1 cellular context compared by ENCODE assay signal in the genomic region with DNA sequence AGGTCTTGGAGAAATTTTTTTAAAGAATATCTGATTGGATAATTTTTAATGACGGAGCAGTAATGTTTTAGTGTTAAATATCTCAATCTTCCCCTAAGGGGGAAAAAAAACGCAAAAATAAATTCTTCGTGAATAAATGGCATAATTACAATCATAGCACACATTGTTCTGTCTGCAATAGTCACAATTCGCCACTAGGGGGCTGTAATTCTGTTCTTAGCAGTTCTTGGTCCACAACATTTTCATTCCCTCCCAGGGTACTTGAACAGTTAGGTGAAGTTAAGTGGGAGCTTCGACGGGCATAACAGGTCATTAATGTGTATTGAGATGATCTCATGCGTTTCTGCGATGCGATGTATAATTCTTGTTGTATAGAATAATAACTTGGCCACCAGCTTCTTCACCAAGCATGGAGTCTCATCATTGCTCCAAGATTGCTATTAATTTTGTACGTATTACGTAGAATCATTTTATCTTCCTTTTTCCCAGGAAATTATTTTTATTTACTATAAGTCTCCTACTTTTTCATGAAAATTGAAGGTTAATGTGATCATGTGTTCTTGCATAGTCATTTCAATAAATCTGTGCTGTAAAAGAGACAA.
TF ChIP-seq lines count a peak whose summit lies in the region.

No MANE protein-coding gene starts in this region.

TF ChIP-seq in K562, 482 proteins besides CTCF, POLR2A, EP300 and RAD21 (continued from another document):
- no peak for TF ChIP-seq STAT6 (CRISPR knock-in tag; IDR thresholded peaks at IDR 0.05)
